8 cellular contexts compared by ENCODE assay signal in the genomic region with DNA sequence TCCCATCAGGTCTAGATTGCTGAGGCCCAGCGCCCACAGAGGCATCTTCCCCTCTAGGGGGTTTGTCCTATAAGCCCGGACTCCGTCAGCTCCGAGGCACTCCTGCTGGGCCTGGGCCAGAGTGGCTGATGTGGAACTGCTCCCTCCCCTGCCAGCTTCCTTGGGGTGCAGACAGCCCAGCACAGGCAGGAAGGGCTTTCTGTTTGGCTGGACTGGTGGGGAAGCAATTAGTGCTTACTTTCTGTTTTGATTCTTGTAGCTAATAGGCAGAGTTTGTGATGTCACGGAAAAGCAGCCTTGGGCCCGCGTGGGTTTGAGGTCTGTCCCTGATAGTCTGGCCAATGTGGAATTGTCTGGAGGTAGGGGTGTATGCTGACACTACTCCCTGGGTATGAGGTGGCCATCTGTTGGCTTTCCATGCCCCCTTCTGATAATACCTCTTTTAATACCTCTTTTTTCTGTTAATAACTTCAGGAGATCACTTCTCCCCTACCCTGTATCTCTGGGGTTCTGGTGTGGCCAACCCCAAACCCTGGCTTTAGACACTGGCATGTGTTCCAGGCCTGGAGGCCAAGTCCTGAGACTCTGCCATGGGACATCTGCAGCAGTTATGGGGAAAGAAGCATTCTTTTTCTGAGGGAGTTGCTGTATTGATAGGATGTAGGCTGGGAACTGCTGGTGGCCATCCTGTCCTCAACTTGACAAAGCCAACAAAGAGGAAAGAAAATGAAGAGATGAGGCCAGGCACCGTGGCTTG.
A peak's percentile ranks its signal among the peaks of the same experiment; 100 is the strongest.
DNase-seq lines count a peak whose midpoint lies in the region; ATAC-seq and TF ChIP-seq lines count a peak whose summit lies in the region.

No MANE protein-coding gene starts in this region.

- H2AFZ ChIP-seq in SK-N-SH (ENCODE audit: low read depth), result 0 out of 2 replicates have a peak overlapping the region, but pooled peaks have one; percentile 8

- no peaks in the 10 kb centered on the region for H3K9me3 Mint-ChIP-seq in activated T-cell treated with anti-CD3 and anti-CD28 coated beads, Interleukin-2, amount 50 U/mL, for 72 hours

- no peak overlapping the region for H3K4me3 ChIP-seq in SK-N-SH (ENCODE audit: low read depth in 2 of 2, low read length in 1 of 2)
- H3K4me3 ChIP-seq in heart left ventricle, result peak overlapping the region in 5 of 12 donors; percentile 2 to 34 (median 24)
- H3K4me3 ChIP-seq in skeletal muscle tissue (ENCODE audit: low read length in 3 of 3), result peak overlapping the region in 1 of 3 donors; percentile 30

- peak overlapping the region; percentile 71 for H3K9ac ChIP-seq in SK-N-SH
- H3K9ac ChIP-seq in skeletal muscle tissue (ENCODE audit: low read depth in 1 of 3, low read length in 3 of 3), result no peak overlapping the region

- no peak overlapping the region for H3K4me3 Mint-ChIP-seq in activated T-cell treated with anti-CD3 and anti-CD28 coated beads, Interleukin-2, amount 50 U/mL, for 72 hours

- H3K9me3 ChIP-seq in SK-N-SH (no peaks in the 10 kb centered on the region), heart left ventricle (no peaks in the 10 kb centered on the region), skeletal muscle tissue (ENCODE audit: control insufficient read depth in 3 of 3, low read length in 3 of 3) (no peaks in the 10 kb centered on the region)

- no peaks in the 10 kb centered on the region for H4K20me1 ChIP-seq in SK-N-SH (ENCODE audit: insufficient read depth)

- H3K4me1 Mint-ChIP-seq in activated T-cell treated with anti-CD3 and anti-CD28 coated beads, Interleukin-2, amount 50 U/mL, for 72 hours (ENCODE audit: low read depth), result peaks cover 10% of the 10 kb centered on the region

- CTCF ChIA-PET in SK-N-SH (lab: Yijun Ruan, JAX), result interaction anchor here (0.6 to 2.0 kb wide), 3 partner anchors 24 to 260 kb away, joined by 3 to 13 read pairs (median 4); no protein-coding TSS in a partner anchor

- intact Hi-C loops in heart left ventricle (cut with DNase I), result loop anchor here in 2 of 10 donors (10.0 kb wide), 1 partner anchor 112 kb away; no protein-coding TSS in a partner anchor

- in situ Hi-C loops in GM13976 (cut with MboI; ENCODE audit: low sequenced_read_pairs, unreplicated experiment), result no loop called here

- no peak for TF ChIP-seq CTCF in GM13976 (IDR thresholded peaks at IDR 0.05; ENCODE audit: borderline replicate concordance, control extremely low read depth, extremely low read depth, insufficient read depth, missing control alignments)
- no peak for TF ChIP-seq CTCF in SK-N-SH (IDR thresholded peaks at IDR 0.05)
- no peak for TF ChIP-seq CTCF in heart left ventricle (IDR thresholded peaks at IDR 0.05)

- H3K27me3 ChIP-seq in SK-N-SH (ENCODE audit: insufficient read depth) (no peaks in the 10 kb centered on the region), heart left ventricle (no peaks in the 10 kb centered on the region), skeletal muscle tissue (ENCODE audit: control insufficient read depth in 3 of 3, insufficient read depth in 3 of 3, low read length in 3 of 3) (peaks cover 0 to 8% (median 0%) of the 10 kb centered on the region in 3 donors)

- 62% methylated on average over 7 of the region's 8 CpGs for WGBS in SK-N-SH (ENCODE audit: low lambda C conversion rate)
- WGBS in heart left ventricle, 4 donors, result 35 to 58% (median 38%) methylated on average over 6 to 8 of the region's 8 CpGs

- POLR2A ChIA-PET in SK-N-SH (lab: Yijun Ruan, JAX), result no interaction called here

- H3K27ac ChIP-seq in SK-N-SH (ENCODE audit: low read depth in 2 of 2, low read length in 1 of 2) (peak overlapping the region; percentile 92 to 96), heart left ventricle (peak overlapping the region; percentile 63 to 96 (median 86)), skeletal muscle tissue (ENCODE audit: low read depth, low read length) (peak overlapping the region; percentile 73)

- H3K36me3 Mint-ChIP-seq in activated T-cell treated with anti-CD3 and anti-CD28 coated beads, Interleukin-2, amount 50 U/mL, for 72 hours (ENCODE audit: insufficient read depth in 2 of 2), result no peaks in the 10 kb centered on the region

- no peak for TF ChIP-seq POLR2A in heart left ventricle (IDR thresholded peaks at IDR 0.05)

- DNase-seq in GM13976 (ENCODE audit: low spot score), result peak; percentile 80
- no peak for DNase-seq in SK-N-SH
- peak; percentile 75 to 85 (median 76) for DNase-seq in heart left ventricle
- DNase-seq in activated T-cell treated with anti-CD3 and anti-CD28 coated beads, Interleukin-2, amount 50 U/mL, for 72 hours, result no peak

- H3K4me2 ChIP-seq in SK-N-SH, result peak overlapping the region; percentile 79

- H3K27ac Mint-ChIP-seq in activated T-cell treated with anti-CD3 and anti-CD28 coated beads, Interleukin-2, amount 50 U/mL, for 72 hours, result no peak overlapping the region

- peak; percentile 47 to 84 (median 60) for ATAC-seq in heart left ventricle
- ATAC-seq in HG03457 (IDR thresholded peaks at IDR 0.05; ENCODE audit: unreplicated experiment), result no peak
- ATAC-seq in GM19324 (IDR thresholded peaks at IDR 0.05; ENCODE audit: low FRiP score, unreplicated experiment), result no peak
- ATAC-seq in HG02885 (IDR thresholded peaks at IDR 0.05; ENCODE audit: poor library complexity, unreplicated experiment), result no peak
- no peak for ATAC-seq in activated T-cell treated with anti-CD3 and anti-CD28 coated beads, Interleukin-2, amount 50 U/mL, for 72 hours (replicated peaks in 1 of 2)

- H3K36me3 ChIP-seq in SK-N-SH (replicated peaks in 1 of 2; ENCODE audit: control insufficient read depth in 1 of 2, insufficient read depth in 2 of 2, low read length in 1 of 2), result peaks cover 3 to 7% of the 10 kb centered on the region in 2 experiments
- peaks cover 0 to 6% (median 0%) of the 10 kb centered on the region in 9 donors for H3K36me3 ChIP-seq in heart left ventricle
- H3K36me3 ChIP-seq in skeletal muscle tissue (ENCODE audit: control insufficient read depth in 3 of 3, insufficient read depth in 3 of 3, low read length in 3 of 3), result no peaks in the 10 kb centered on the region

- no peak for TF ChIP-seq RAD21 in SK-N-SH (IDR thresholded peaks at IDR 0.05; ENCODE audit: low read length)

- no peaks in the 10 kb centered on the region for H3K9me2 ChIP-seq in SK-N-SH

- peaks cover 46% of the 10 kb centered on the region for H3F3A ChIP-seq in SK-N-SH (replicated peaks; ENCODE audit: insufficient read depth)

- H3K4me1 ChIP-seq in SK-N-SH (ENCODE audit: control insufficient read depth in 1 of 2, insufficient read depth in 2 of 2, low read depth in 1 of 2, low read length in 1 of 2) (peaks cover 31 to 44% of the 10 kb centered on the region in 2 experiments; a peak in 3 of 4 replicates), heart left ventricle (peaks cover 5 to 68% (median 27%) of the 10 kb centered on the region in 12 donors), skeletal muscle tissue (ENCODE audit: control insufficient read depth in 3 of 3, insufficient read depth in 3 of 3, low read length in 3 of 3) (peaks cover 22 to 32% (median 23%) of the 10 kb centered on the region in 3 donors)

- no peak for TF ChIP-seq EP300 in SK-N-SH (IDR thresholded peaks at IDR 0.05; ENCODE audit: borderline replicate concordance in 1 of 2, low read depth in 1 of 2, low read length in 1 of 2)

- H3K27me3 Mint-ChIP-seq in activated T-cell treated with anti-CD3 and anti-CD28 coated beads, Interleukin-2, amount 50 U/mL, for 72 hours (ENCODE audit: low read depth), result no peaks in the 10 kb centered on the region

- peaks cover 10% of the 10 kb centered on the region; the same call in 1 of the 2 replicates for H3K79me2 ChIP-seq in SK-N-SH (ENCODE audit: insufficient read depth)

TF ChIP-seq in SK-N-SH, 30 proteins besides CTCF, POLR2A, EP300 and RAD21 (continues in another document):
- TF ChIP-seq NFIC (IDR thresholded peaks at IDR 0.05; ENCODE audit: borderline replicate concordance) (peak; percentile 57; the same call in 1 of the 2 replicates), MXI1 (IDR thresholded peaks at IDR 0.05; ENCODE audit: low read depth, low read length) (no peak), RCOR1 (IDR thresholded peaks at IDR 0.05; ENCODE audit: low read length) (no peak), NRF1 (IDR thresholded peaks at IDR 0.05; ENCODE audit: low read depth, low read length) (no peak), RFX5 (IDR thresholded peaks at IDR 0.05; ENCODE audit: low read length) (0 out of 2 replicates have a peak, but pooled peaks have one; percentile 24), SIN3A (IDR thresholded peaks at IDR 0.05; ENCODE audit: borderline replicate concordance, low read depth, low read length) (0 out of 2 replicates have a peak, but pooled peaks have one; percentile 15), GABPA (IDR thresholded peaks at IDR 0.05; ENCODE audit: low read depth) (no peak)
- TF ChIP-seq, protein P1, sequence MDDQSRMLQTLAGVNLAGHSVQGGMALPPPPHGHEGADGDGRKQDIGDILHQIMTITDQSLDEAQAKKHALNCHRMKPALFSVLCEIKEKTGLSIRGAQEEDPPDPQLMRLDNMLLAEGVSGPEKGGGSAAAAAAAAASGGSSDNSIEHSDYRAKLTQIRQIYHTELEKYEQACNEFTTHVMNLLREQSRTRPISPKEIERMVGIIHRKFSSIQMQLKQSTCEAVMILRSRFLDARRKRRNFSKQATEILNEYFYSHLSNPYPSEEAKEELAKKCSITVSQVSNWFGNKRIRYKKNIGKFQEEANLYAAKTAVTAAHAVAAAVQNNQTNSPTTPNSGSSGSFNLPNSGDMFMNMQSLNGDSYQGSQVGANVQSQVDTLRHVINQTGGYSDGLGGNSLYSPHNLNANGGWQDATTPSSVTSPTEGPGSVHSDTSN (IDR thresholded peaks at IDR 0.05), result no peak
- TF ChIP-seq, protein P2, sequence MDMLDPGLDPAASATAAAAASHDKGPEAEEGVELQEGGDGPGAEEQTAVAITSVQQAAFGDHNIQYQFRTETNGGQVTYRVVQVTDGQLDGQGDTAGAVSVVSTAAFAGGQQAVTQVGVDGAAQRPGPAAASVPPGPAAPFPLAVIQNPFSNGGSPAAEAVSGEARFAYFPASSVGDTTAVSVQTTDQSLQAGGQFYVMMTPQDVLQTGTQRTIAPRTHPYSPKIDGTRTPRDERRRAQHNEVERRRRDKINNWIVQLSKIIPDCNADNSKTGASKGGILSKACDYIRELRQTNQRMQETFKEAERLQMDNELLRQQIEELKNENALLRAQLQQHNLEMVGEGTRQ (IDR thresholded peaks at IDR 0.05; ENCODE audit: borderline replicate concordance, low read depth, low read length), result no peak
- TF ChIP-seq, protein P3, sequence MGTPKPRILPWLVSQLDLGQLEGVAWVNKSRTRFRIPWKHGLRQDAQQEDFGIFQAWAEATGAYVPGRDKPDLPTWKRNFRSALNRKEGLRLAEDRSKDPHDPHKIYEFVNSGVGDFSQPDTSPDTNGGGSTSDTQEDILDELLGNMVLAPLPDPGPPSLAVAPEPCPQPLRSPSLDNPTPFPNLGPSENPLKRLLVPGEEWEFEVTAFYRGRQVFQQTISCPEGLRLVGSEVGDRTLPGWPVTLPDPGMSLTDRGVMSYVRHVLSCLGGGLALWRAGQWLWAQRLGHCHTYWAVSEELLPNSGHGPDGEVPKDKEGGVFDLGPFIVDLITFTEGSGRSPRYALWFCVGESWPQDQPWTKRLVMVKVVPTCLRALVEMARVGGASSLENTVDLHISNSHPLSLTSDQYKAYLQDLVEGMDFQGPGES (IDR thresholded peaks at IDR 0.05; ENCODE audit: low read depth, low read length), result no peak

Comparison
In these comparisons a context has a peak if more than half of its experiments do, and no peak if none do; other contexts are left out.
1. DNase-seq: peak in GM13976 (single experiment) and heart left ventricle (5 of 5); none in SK-N-SH (single experiment) and activated T-cell treated with anti-CD3 and anti-CD28 coated beads, Interleukin-2, amount 50 U/mL, for 72 hours (0 of 2).
2. ATAC-seq: peak in heart left ventricle (4 of 4); none in HG03457 (single experiment), GM19324 (single experiment), HG02885 (single experiment) and activated T-cell treated with anti-CD3 and anti-CD28 coated beads, Interleukin-2, amount 50 U/mL, for 72 hours (0 of 2).
3. Peak in every context shown above with its lines, with median percentiles within 50 percentile points of each other: H3K27ac ChIP-seq.